17 cellular contexts compared by ENCODE assay signal in genomic region chr9:106891286-106891685, GRCh38. TPM values are rescaled to one million over a fixed set of nuclear protein-coding genes. Genes with fewer than 3 reads are reported as not detected.
DNase-seq lines count a peak whose midpoint lies in the region; ATAC-seq and TF ChIP-seq lines count a peak whose summit lies in the region.
"Had no signal": no experiment of that assay in that cellular context is flagged by ENCODE, and none has a peak within 500 bp of the region (broad histone marks: within the 10 kb centered on the region; RNA-seq: fewer than 3 reads in every experiment).

No MANE protein-coding gene starts in this region.

- no peak overlapping the region for H2BK120ac ChIP-seq in neuronal stem cell (ENCODE audit: low read depth, low read length)

- peaks cover 3% of the 10 kb centered on the region for H3K36me3 Mint-ChIP-seq in MCF 10A (ENCODE audit: insufficient read depth, unreplicated experiment)

- H3K4me3 Mint-ChIP-seq in MCF 10A (ENCODE audit: unreplicated experiment) = no peak overlapping the region

- dilution Hi-C loops in mammary epithelial cell (cut with HindIII; ENCODE audit: low sequenced_read_pairs) = loop anchor here (5.0 kb wide), 1 partner anchor 81 kb away; no protein-coding TSS in a partner anchor

- intact Hi-C loops in MCF 10A (cut with micrococcal nuclease) (no loop called here), mammary epithelial cell (cut with micrococcal nuclease) (no loop called here)

- H3K4me2 ChIP-seq in mammary epithelial cell (ENCODE audit: insufficient read depth, low read depth, low read length) (no peak overlapping the region), neuronal stem cell (ENCODE audit: insufficient read depth, low read length, poor library complexity, severe bottlenecking) (no peak overlapping the region)

- no peaks in the 10 kb centered on the region for H3K9me3 Mint-ChIP-seq in MCF 10A (ENCODE audit: unreplicated experiment)

- peaks cover 3% of the 10 kb centered on the region for H3K79me1 ChIP-seq in neuronal stem cell (ENCODE audit: low read depth, low read length)

- H4K8ac ChIP-seq in neuronal stem cell (ENCODE audit: low read depth, low read length) = no peak overlapping the region

- no peak for DNase-seq in MCF 10A (ENCODE audit: unreplicated experiment)
- DNase-seq in mammary epithelial cell = no peak
- DNase-seq in fibroblast of gingiva (ENCODE audit: low read depth) = peak; percentile 14
- DNase-seq in neuronal stem cell (ENCODE audit: low spot score) = no peak
- DNase-seq in KG1 (lab: John Stamatoyannopoulos, UW) = no peak
- DNase-seq in NCI-H1417 treated with DMSO at 0.1 percent for 48 hours (lab: John Stamatoyannopoulos, UW) = no peak
- DNase-seq: C1 segment of cervical spinal cord, COR-L47, NCI-H1048, NCI-H1694 treated with DMSO at 0.1 percent for 48 hours, NCI-H2171, NCI-H446 treated with DMSO at 0.1 percent for 48 hours, NCI-H774, SIG-M5 had no signal

- no peak overlapping the region for H3K14ac ChIP-seq in neuronal stem cell (ENCODE audit: low read length)

- H3K4me1 ChIP-seq in mammary epithelial cell (ENCODE audit: insufficient read depth, low read length) (peaks cover 70% of the 10 kb centered on the region), neuronal stem cell (ENCODE audit: control insufficient read depth in 2 of 2, insufficient read depth in 1 of 2, low read depth in 1 of 2, low read length in 2 of 2) (peaks cover 22 to 24% of the 10 kb centered on the region in 2 donors)

- BruUV-seq in MCF 10A (replicated peaks; lab: Mats Ljungman, UMichigan) (no TSS peak), mammary epithelial cell (replicated peaks; lab: Mats Ljungman, UMichigan) (no TSS peak)

- H3K18ac ChIP-seq in neuronal stem cell (ENCODE audit: low read length) = no peak overlapping the region

- WGBS in mammary epithelial cell (ENCODE audit: low coverage, missing lambda C conversion rate) = 94% methylated on average over 4 of the region's 5 CpGs
- WGBS in neuronal stem cell (ENCODE audit: extremely low coverage in 2 of 2, insufficient read length in 2 of 2, insufficient replicate concordance in 1 of 2), 2 donors = no CpG with 5 or more reads among the region's 5 CpGs

- H3K9me3 ChIP-seq in mammary epithelial cell (replicated peaks; ENCODE audit: insufficient read depth, low read length) (no peaks in the 10 kb centered on the region), neuronal stem cell (replicated peaks in 1 of 2; ENCODE audit: control insufficient read depth in 2 of 2, insufficient read depth in 1 of 2, low read depth in 1 of 2, low read length in 2 of 2) (peaks cover 0 to 27% of the 10 kb centered on the region in 2 donors)

- no peak overlapping the region for H2AK5ac ChIP-seq in neuronal stem cell (ENCODE audit: low read depth, low read length)

- H4K20me1 ChIP-seq in mammary epithelial cell (ENCODE audit: insufficient read depth, low read length) = no peaks in the 10 kb centered on the region

- CTCF ChIA-PET in MCF 10A (lab: Yijun Ruan, JAX) (interaction anchor here (1.0 to 10.0 kb wide), 3 partner anchors 13 to 31 kb away, joined by 3 to 121 read pairs (median 5); partner anchors contain the start of gene ZNF462), mammary epithelial cell (lab: Charles Lee; ENCODE audit: low non-redundant PET) (no interaction called here)

- H3K9ac ChIP-seq in mammary epithelial cell (ENCODE audit: insufficient read depth, low read length) (no peak overlapping the region), neuronal stem cell (ENCODE audit: low read depth, low read length, poor library complexity) (no peak overlapping the region)

- H3K27me3 ChIP-seq in mammary epithelial cell (ENCODE audit: insufficient read depth, low read length) = no peaks in the 10 kb centered on the region
- H3K27me3 ChIP-seq in neuronal stem cell (ENCODE audit: control insufficient read depth in 3 of 3, insufficient read depth in 3 of 3, low read depth in 1 of 3, low read length in 3 of 3) = no peaks in the 10 kb centered on the region

- no peak overlapping the region for H2AFZ ChIP-seq in mammary epithelial cell (ENCODE audit: low read depth, low read length)
- H2AFZ ChIP-seq in neuronal stem cell (ENCODE audit: low read length) = no peak overlapping the region

- no peak overlapping the region for H2BK12ac ChIP-seq in neuronal stem cell (ENCODE audit: low read length)

- ATAC-seq in GM19324 (IDR thresholded peaks at IDR 0.05; ENCODE audit: low FRiP score, unreplicated experiment) = no peak
- no peak for ATAC-seq in GM21737 (IDR thresholded peaks at IDR 0.05; ENCODE audit: unreplicated experiment)

- no peak overlapping the region for H3K4ac ChIP-seq in neuronal stem cell (ENCODE audit: low read length)

- POLR2A ChIA-PET in MCF 10A (lab: Yijun Ruan, JAX) = interaction anchor here (1.6 to 15.0 kb wide), 4 partner anchors 8 to 27 kb away, joined by 3 to 710 read pairs (median 172); partner anchors contain the start of gene ZNF462

- H3K36me3 ChIP-seq in mammary epithelial cell (ENCODE audit: insufficient read depth, low read length) (no peaks in the 10 kb centered on the region), neuronal stem cell (replicated peaks in 1 of 2; ENCODE audit: control insufficient read depth in 2 of 2, insufficient read depth in 2 of 2, low read length in 2 of 2) (peaks cover 0 to 83% of the 10 kb centered on the region in 2 donors)

- no peak overlapping the region for H2BK5ac ChIP-seq in neuronal stem cell (ENCODE audit: low read length)

- H3K27ac ChIP-seq in mammary epithelial cell (ENCODE audit: insufficient read depth, low read depth, low read length) (no peak overlapping the region), neuronal stem cell (replicated peaks; ENCODE audit: low read length) (peak overlapping the region; percentile 31)
- H3K27ac ChIP-seq: 22Rv1 had no signal

- H3K4me3 ChIP-seq in mammary epithelial cell (replicated peaks in 1 of 3; ENCODE audit: insufficient read depth in 1 of 3, low read depth in 2 of 3, low read length in 3 of 3) (no peak overlapping the region), neuronal stem cell (ENCODE audit: low read length in 2 of 2) (no peak overlapping the region)

- no peak overlapping the region for H2BK15ac ChIP-seq in neuronal stem cell (ENCODE audit: low read length)

- H4K91ac ChIP-seq in neuronal stem cell (ENCODE audit: low read depth, low read length, poor library complexity) = no peak overlapping the region

- in situ Hi-C loops in mammary epithelial cell (cut with MboI; ENCODE audit: low sequenced_read_pairs in 2 of 2) = no loop called here

- peaks cover 67% of the 10 kb centered on the region for H3K4me1 Mint-ChIP-seq in MCF 10A (ENCODE audit: insufficient read depth, unreplicated experiment)

- H3K23ac ChIP-seq in neuronal stem cell (ENCODE audit: low read depth, low read length, poor library complexity) = no peak overlapping the region

- H3K79me2 ChIP-seq in mammary epithelial cell (ENCODE audit: insufficient read depth, low read length) = peaks cover 86% of the 10 kb centered on the region

- TF ChIP-seq CTCF in MCF 10A (IDR thresholded peaks at IDR 0.05; ENCODE audit: unreplicated experiment) (no peak), mammary epithelial cell (conservative IDR thresholded peaks at IDR 0.05 in 1 of 2, IDR thresholded peaks at IDR 0.05 in 1 of 2; ENCODE audit: extremely low read depth in 1 of 2, insufficient read depth in 1 of 2, low read depth in 1 of 2, low read length in 2 of 2) (no peak)

- peak overlapping the region; percentile 91 for H3K27ac Mint-ChIP-seq in MCF 10A (ENCODE audit: low read depth, unreplicated experiment)

- H3K27me3 Mint-ChIP-seq in MCF 10A (ENCODE audit: insufficient read depth, unreplicated experiment) = no peaks in the 10 kb centered on the region

RNA-seq across cellular contexts. Expression of gene ZNF462, which starts 28.3 kb away (rescaled TPM):
- total RNA-seq in MCF 10A (2022) = 45.7 and 47.2 TPM in 2 replicates
- 10 to 100 TPM; 28.0 to 43.9 TPM for total RNA-seq in mammary epithelial cell
- 9.1 TPM for polyA plus RNA-seq in mammary epithelial cell
- polyA minus RNA-seq in mammary epithelial cell = 178 TPM
- polyA plus RNA-seq in neuronal stem cell (2013, experiment 1 of 2) = 23.7 TPM
- 26.0 TPM for polyA plus RNA-seq in neuronal stem cell (2013, experiment 2 of 2)
